6 cellular contexts compared by ENCODE assay signal in genomic region chr19:7068599-7068998, GRCh38.
A peak's percentile ranks its signal among the peaks of the same experiment; 100 is the strongest.
DNase-seq lines count a peak whose midpoint lies in the region; ATAC-seq lines count a peak whose summit lies in the region.

No MANE protein-coding gene starts in this region.

- H3K4me1 Mint-ChIP-seq in T-helper 1 cell treated with Interleukin-12 subunit alpha and Interleukin-12 subunit beta and Interleukin-4 antibody, amounts not matched to agents 30 μg/mL and 1 μg/mL, for 36 hours (ENCODE audit: low read depth) = peaks cover 13% of the 10 kb centered on the region
- peaks cover 8 to 19% of the 10 kb centered on the region in 2 donors for H3K4me1 Mint-ChIP-seq in stimulated activated naive B cell treated with anti-CD40 and anti-IgM and Interleukin-4, amounts not matched to agents 10 μg/mL and 1 μg/mL and 100 μg/mL, for 72 hours

- peak overlapping the region; percentile 94 for H3K27ac Mint-ChIP-seq in T-helper 1 cell treated with Interleukin-12 subunit alpha and Interleukin-12 subunit beta and Interleukin-4 antibody, amounts not matched to agents 30 μg/mL and 1 μg/mL, for 36 hours
- no peak overlapping the region for H3K27ac Mint-ChIP-seq in stimulated activated naive B cell treated with anti-CD40 and anti-IgM and Interleukin-4, amounts not matched to agents 10 μg/mL and 1 μg/mL and 100 μg/mL, for 72 hours

- ATAC-seq in stimulated activated naive B cell treated with anti-CD40 and anti-IgM and Interleukin-4, amounts not matched to agents 10 μg/mL and 1 μg/mL and 100 μg/mL, for 72 hours (replicated peaks) = no peak
- no peak for ATAC-seq in HG03460 (IDR thresholded peaks at IDR 0.05; ENCODE audit: unreplicated experiment)

- no peak for DNase-seq in T-helper 1 cell
- peak; percentile 19 for DNase-seq in ecto neural progenitor cell (ENCODE audit: low spot score)
- no peak for DNase-seq in stimulated activated naive B cell treated with anti-CD40 and anti-IgM and Interleukin-4, amounts not matched to agents 10 μg/mL and 1 μg/mL and 100 μg/mL, for 72 hours
- no peak for DNase-seq in NCI-H524 treated with DMSO at 0.1 percent for 48 hours (lab: John Stamatoyannopoulos, UW)

- H3K36me3 Mint-ChIP-seq in T-helper 1 cell treated with Interleukin-12 subunit alpha and Interleukin-12 subunit beta and Interleukin-4 antibody, amounts not matched to agents 30 μg/mL and 1 μg/mL, for 36 hours (ENCODE audit: low read depth) = peaks cover 16% of the 10 kb centered on the region
- H3K36me3 Mint-ChIP-seq in stimulated activated naive B cell treated with anti-CD40 and anti-IgM and Interleukin-4, amounts not matched to agents 10 μg/mL and 1 μg/mL and 100 μg/mL, for 72 hours = peaks cover 9 to 20% of the 10 kb centered on the region in 2 donors

- peaks cover 5% of the 10 kb centered on the region for H3K9me3 Mint-ChIP-seq in T-helper 1 cell treated with Interleukin-12 subunit alpha and Interleukin-12 subunit beta and Interleukin-4 antibody, amounts not matched to agents 30 μg/mL and 1 μg/mL, for 36 hours
- peaks cover 0 to 2% of the 10 kb centered on the region in 2 donors for H3K9me3 Mint-ChIP-seq in stimulated activated naive B cell treated with anti-CD40 and anti-IgM and Interleukin-4, amounts not matched to agents 10 μg/mL and 1 μg/mL and 100 μg/mL, for 72 hours

- H3K27me3 Mint-ChIP-seq in T-helper 1 cell treated with Interleukin-12 subunit alpha and Interleukin-12 subunit beta and Interleukin-4 antibody, amounts not matched to agents 30 μg/mL and 1 μg/mL, for 36 hours (ENCODE audit: low read depth) = no peaks in the 10 kb centered on the region
- no peaks in the 10 kb centered on the region for H3K27me3 Mint-ChIP-seq in stimulated activated naive B cell treated with anti-CD40 and anti-IgM and Interleukin-4, amounts not matched to agents 10 μg/mL and 1 μg/mL and 100 μg/mL, for 72 hours

- H3K4me3 Mint-ChIP-seq in T-helper 1 cell treated with Interleukin-12 subunit alpha and Interleukin-12 subunit beta and Interleukin-4 antibody, amounts not matched to agents 30 μg/mL and 1 μg/mL, for 36 hours = peak overlapping the region; percentile 96
- peak overlapping the region; percentile 92 to 97 for H3K4me3 Mint-ChIP-seq in stimulated activated naive B cell treated with anti-CD40 and anti-IgM and Interleukin-4, amounts not matched to agents 10 μg/mL and 1 μg/mL and 100 μg/mL, for 72 hours
